ENCODE assay signal across 9 cellular contexts in the genomic region with DNA sequence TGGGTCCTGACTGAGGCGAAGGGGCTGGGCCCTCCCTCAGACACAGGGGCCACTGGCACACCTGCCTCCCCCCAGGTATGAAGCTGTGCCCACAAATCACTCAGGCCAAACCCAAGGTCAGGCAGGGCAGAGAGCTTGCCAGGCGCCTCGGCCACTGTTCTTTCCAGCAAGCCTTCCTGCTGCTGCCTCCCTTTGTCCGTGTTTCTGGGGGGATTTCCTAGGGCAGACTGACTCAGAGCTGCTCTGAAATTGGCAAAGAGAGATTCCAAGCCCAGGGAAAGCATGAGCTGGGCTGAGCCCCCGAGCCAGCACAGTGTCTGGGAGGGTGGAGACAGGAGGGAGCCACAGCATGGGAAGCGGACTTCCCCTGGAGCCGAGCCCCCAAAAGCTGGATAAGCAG. TPM values are rescaled to one million over a fixed set of nuclear protein-coding genes. Genes with fewer than 3 reads are reported as not detected.
DNase-seq lines count a peak whose midpoint lies in the region; ATAC-seq and TF ChIP-seq lines count a peak whose summit lies in the region.
"Had no signal": no experiment of that assay in that cellular context is flagged by ENCODE, and none has a peak within 500 bp of the region (broad histone marks: within the 10 kb centered on the region; RNA-seq: fewer than 3 reads in every experiment).

No MANE protein-coding gene starts in this region.

- no peak for ATAC-seq in sciatic nerve
- ATAC-seq in HG02610 (IDR thresholded peaks at IDR 0.05; ENCODE audit: unreplicated experiment), result no peak
- no peak for ATAC-seq in GM18909 (IDR thresholded peaks at IDR 0.05; ENCODE audit: poor library complexity, unreplicated experiment)

- no peak for TF ChIP-seq CTCF in MCF 10A (IDR thresholded peaks at IDR 0.05; ENCODE audit: unreplicated experiment)

- peak; percentile 53 for DNase-seq in GM04503 (ENCODE audit: low read depth)
- DNase-seq in MCF 10A (ENCODE audit: unreplicated experiment), result peak; percentile 31
- peak; percentile 56 for DNase-seq in hepatic stellate cell (ENCODE audit: low spot score)
- peak; percentile 73 for DNase-seq in sciatic nerve (ENCODE audit: low spot score)
- no peak for DNase-seq in NCI-H526 treated with DMSO at 0.1 percent for 48 hours (lab: John Stamatoyannopoulos, UW)
- no peak for DNase-seq in NCI-H1436 treated with DMSO at 0.1 percent for 48 hours (lab: John Stamatoyannopoulos, UW)
- DNase-seq: stimulated activated CD4-positive, alpha-beta T cell treated with anti-CD3 and anti-CD28 coated beads, Interleukin-12 subunit alpha, Interleukin-12 subunit beta, amount 100 ng/mL, for 4 hours had no signal

- CTCF ChIA-PET in MCF 10A (lab: Yijun Ruan, JAX), result interaction anchor here (0.6 to 2.8 kb wide), 6 partner anchors 14 to 236 kb away, joined by 3 to 8 read pairs (median 4); no protein-coding TSS in a partner anchor

- peaks cover 13% of the 10 kb centered on the region for H3K36me3 Mint-ChIP-seq in MCF 10A (ENCODE audit: insufficient read depth, unreplicated experiment)

- intact Hi-C loops in MCF 10A (cut with micrococcal nuclease) (no loop called here), sciatic nerve (cut with DNase I) (no loop called here)

- no peaks in the 10 kb centered on the region for H3K27me3 Mint-ChIP-seq in MCF 10A (ENCODE audit: insufficient read depth, unreplicated experiment)

- no peaks in the 10 kb centered on the region for H3K9me3 Mint-ChIP-seq in MCF 10A (ENCODE audit: unreplicated experiment)

- H3K27ac Mint-ChIP-seq in MCF 10A (ENCODE audit: low read depth, unreplicated experiment), result peak overlapping the region; percentile 99

- H3K4me1 Mint-ChIP-seq in MCF 10A (ENCODE audit: insufficient read depth, unreplicated experiment), result peaks cover 27% of the 10 kb centered on the region

- no TSS peak for BruUV-seq in MCF 10A (replicated peaks; lab: Mats Ljungman, UMichigan)

- H3K4me3 Mint-ChIP-seq in MCF 10A (ENCODE audit: unreplicated experiment), result no peak overlapping the region

- POLR2A ChIA-PET in MCF 10A (lab: Yijun Ruan, JAX), result interaction anchor here (0.7 to 5.9 kb wide), 5 partner anchors 9 to 596 kb away, joined by 3 to 97 read pairs (median 5); a partner anchor contains a TSS

RNA-seq across cellular contexts. Expression of a gene that starts 33.2 kb away (rescaled TPM):
- total RNA-seq in MCF 10A (2022) (27.3 and 35.7 TPM in 2 replicates), sciatic nerve (37.7 TPM)

Comparison
In these comparisons a context has a peak if more than half of its experiments do, and no peak if none do; other contexts are left out.
1. DNase-seq: peak in GM04503 (single experiment), MCF 10A (single experiment), hepatic stellate cell (single experiment) and sciatic nerve (single experiment); none in NCI-H526 treated with DMSO at 0.1 percent for 48 hours (single experiment) and NCI-H1436 treated with DMSO at 0.1 percent for 48 hours (single experiment).